ENCODE assay signal across 1 cellular context in the genomic region with DNA sequence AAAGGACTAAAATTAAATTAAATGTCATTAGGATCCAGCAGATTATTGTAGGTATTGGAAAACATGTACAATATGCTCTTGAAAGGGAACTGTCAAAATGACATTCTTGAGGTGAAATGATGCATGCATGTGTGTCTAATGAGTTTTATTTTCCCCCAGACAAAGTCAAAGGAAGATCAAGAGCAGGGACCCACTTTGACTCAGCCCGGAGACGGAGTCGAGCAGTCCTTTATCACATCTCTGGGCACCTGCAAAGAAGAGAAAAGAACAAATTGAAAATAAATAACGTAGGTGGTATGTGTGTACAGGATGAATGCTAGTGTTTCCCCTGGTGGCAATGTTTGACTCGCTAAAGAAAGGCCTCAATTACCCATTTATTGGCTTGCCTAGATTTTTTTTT.
TF ChIP-seq lines count a peak whose summit lies in the region.

No MANE protein-coding gene starts in this region.

TF ChIP-seq in GM12878, 131 proteins besides CTCF, POLR2A, EP300 and RAD21 (continued from another document):
- TF ChIP-seq, protein P1, sequence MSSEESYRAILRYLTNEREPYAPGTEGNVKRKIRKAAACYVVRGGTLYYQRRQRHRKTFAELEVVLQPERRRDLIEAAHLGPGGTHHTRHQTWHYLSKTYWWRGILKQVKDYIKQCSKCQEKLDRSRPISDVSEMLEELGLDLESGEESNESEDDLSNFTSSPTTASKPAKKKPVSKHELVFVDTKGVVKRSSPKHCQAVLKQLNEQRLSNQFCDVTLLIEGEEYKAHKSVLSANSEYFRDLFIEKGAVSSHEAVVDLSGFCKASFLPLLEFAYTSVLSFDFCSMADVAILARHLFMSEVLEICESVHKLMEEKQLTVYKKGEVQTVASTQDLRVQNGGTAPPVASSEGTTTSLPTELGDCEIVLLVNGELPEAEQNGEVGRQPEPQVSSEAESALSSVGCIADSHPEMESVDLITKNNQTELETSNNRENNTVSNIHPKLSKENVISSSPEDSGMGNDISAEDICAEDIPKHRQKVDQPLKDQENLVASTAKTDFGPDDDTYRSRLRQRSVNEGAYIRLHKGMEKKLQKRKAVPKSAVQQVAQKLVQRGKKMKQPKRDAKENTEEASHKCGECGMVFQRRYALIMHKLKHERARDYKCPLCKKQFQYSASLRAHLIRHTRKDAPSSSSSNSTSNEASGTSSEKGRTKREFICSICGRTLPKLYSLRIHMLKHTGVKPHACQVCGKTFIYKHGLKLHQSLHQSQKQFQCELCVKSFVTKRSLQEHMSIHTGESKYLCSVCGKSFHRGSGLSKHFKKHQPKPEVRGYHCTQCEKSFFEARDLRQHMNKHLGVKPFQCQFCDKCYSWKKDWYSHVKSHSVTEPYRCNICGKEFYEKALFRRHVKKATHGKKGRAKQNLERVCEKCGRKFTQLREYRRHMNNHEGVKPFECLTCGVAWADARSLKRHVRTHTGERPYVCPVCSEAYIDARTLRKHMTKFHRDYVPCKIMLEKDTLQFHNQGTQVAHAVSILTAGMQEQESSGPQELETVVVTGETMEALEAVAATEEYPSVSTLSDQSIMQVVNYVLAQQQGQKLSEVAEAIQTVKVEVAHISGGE (CRISPR knock-in tag; IDR thresholded peaks at IDR 0.05), result no peak
- no peak for TF ChIP-seq NBN (IDR thresholded peaks at IDR 0.05)
- TF ChIP-seq, protein P2, sequence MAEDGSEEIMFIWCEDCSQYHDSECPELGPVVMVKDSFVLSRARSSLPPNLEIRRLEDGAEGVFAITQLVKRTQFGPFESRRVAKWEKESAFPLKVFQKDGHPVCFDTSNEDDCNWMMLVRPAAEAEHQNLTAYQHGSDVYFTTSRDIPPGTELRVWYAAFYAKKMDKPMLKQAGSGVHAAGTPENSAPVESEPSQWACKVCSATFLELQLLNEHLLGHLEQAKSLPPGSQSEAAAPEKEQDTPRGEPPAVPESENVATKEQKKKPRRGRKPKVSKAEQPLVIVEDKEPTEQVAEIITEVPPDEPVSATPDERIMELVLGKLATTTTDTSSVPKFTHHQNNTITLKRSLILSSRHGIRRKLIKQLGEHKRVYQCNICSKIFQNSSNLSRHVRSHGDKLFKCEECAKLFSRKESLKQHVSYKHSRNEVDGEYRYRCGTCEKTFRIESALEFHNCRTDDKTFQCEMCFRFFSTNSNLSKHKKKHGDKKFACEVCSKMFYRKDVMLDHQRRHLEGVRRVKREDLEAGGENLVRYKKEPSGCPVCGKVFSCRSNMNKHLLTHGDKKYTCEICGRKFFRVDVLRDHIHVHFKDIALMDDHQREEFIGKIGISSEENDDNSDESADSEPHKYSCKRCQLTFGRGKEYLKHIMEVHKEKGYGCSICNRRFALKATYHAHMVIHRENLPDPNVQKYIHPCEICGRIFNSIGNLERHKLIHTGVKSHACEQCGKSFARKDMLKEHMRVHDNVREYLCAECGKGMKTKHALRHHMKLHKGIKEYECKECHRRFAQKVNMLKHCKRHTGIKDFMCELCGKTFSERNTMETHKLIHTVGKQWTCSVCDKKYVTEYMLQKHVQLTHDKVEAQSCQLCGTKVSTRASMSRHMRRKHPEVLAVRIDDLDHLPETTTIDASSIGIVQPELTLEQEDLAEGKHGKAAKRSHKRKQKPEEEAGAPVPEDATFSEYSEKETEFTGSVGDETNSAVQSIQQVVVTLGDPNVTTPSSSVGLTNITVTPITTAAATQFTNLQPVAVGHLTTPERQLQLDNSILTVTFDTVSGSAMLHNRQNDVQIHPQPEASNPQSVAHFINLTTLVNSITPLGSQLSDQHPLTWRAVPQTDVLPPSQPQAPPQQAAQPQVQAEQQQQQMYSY (CRISPR knock-in tag; IDR thresholded peaks at IDR 0.05), result no peak
- TF ChIP-seq IKZF2 (IDR thresholded peaks at IDR 0.05), result no peak
- no peak for TF ChIP-seq BHLHE40 (IDR thresholded peaks at IDR 0.05; ENCODE audit: borderline replicate concordance in 1 of 2, low read depth in 2 of 2, low read length in 1 of 2)
- no peak for TF ChIP-seq BRCA1 (IDR thresholded peaks at IDR 0.05; ENCODE audit: low read depth, low read length)
- TF ChIP-seq, protein P3, sequence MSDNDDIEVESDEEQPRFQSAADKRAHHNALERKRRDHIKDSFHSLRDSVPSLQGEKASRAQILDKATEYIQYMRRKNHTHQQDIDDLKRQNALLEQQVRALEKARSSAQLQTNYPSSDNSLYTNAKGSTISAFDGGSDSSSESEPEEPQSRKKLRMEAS (IDR thresholded peaks at IDR 0.05; ENCODE audit: low read depth, low read length), result no peak
- TF ChIP-seq MTA3 (IDR thresholded peaks at IDR 0.05; ENCODE audit: borderline replicate concordance, low read length), result no peak
- no peak for TF ChIP-seq ZZZ3 (IDR thresholded peaks at IDR 0.05; ENCODE audit: control insufficient read depth, insufficient read length, low read depth)
